21 cellular contexts compared by ENCODE assay signal in genomic region chr20:32454164-32455145, GRCh38.
DNase-seq lines count a peak whose midpoint lies in the region; ATAC-seq, FAIRE-seq and TF ChIP-seq lines count a peak whose summit lies in the region.
"Had no signal": no experiment of that assay in that cellular context is flagged by ENCODE, and none has a peak within 500 bp of the region (broad histone marks: within the 10 kb centered on the region; RNA-seq: fewer than 3 reads in every experiment).

No MANE protein-coding gene starts in this region.

- peaks cover 18 to 41% of the 10 kb centered on the region in 2 donors for H3K4me1 ChIP-seq in kidney (ENCODE audit: control insufficient read depth in 1 of 2, insufficient read depth in 1 of 2, low read depth in 1 of 2, low read length in 2 of 2)

- ATAC-seq in T-helper 17 cell (no peak), HG02970 (IDR thresholded peaks at IDR 0.05; ENCODE audit: low FRiP score, unreplicated experiment) (no peak)
- ATAC-seq: left colon, PC-3 had no signal

- POLR2A ChIA-PET in activated CD4-positive, alpha-beta memory T cell treated with anti-CD3 and anti-CD28 coated beads for 36 hours (lab: Charles Lee): interaction anchor here (1.1 kb wide), 1 partner anchor 10 kb away, joined by 3 read pairs; no protein-coding TSS in a partner anchor
- POLR2A ChIA-PET in activated CD4-positive, alpha-beta memory T cell treated with anti-CD3 and anti-CD28 coated beads, Interleukin-2, amount 10 ng/mL, durations not matched to agents 7 days and 5 days (lab: Charles Lee): interaction anchor here (1.1 kb wide), 1 partner anchor 13 kb away, joined by 3 read pairs; no protein-coding TSS in a partner anchor

- H3K9me3 Mint-ChIP-seq in activated CD4-positive, alpha-beta memory T cell treated with anti-CD3 and anti-CD28 coated beads for 36 hours: no peaks in the 10 kb centered on the region
- no peaks in the 10 kb centered on the region for H3K9me3 Mint-ChIP-seq in activated CD4-positive, alpha-beta memory T cell treated with anti-CD3 and anti-CD28 coated beads, Interleukin-2, amount 10 ng/mL, durations not matched to agents 7 days and 5 days

- no peak for TF ChIP-seq CTCF in kidney (IDR thresholded peaks at IDR 0.05; ENCODE audit: borderline replicate concordance, extremely low read depth, insufficient read depth)

- intact Hi-C loops in activated CD4-positive, alpha-beta memory T cell treated with anti-CD3 and anti-CD28 coated beads for 36 hours (cut with micrococcal nuclease): no loop called here
- intact Hi-C loops in kidney (cut with DNase I) (no loop called here), posterior vena cava (cut with DNase I) (no loop called here)

- peaks cover 27 to 35% of the 10 kb centered on the region in 2 donors for H3K36me3 ChIP-seq in kidney (ENCODE audit: control insufficient read depth in 1 of 2, insufficient read depth in 2 of 2, low read length in 2 of 2)

- H3K9me3 ChIP-seq in T-helper 17 cell (ENCODE audit: control insufficient read depth, low read length, poor library complexity, severe bottlenecking): no peaks in the 10 kb centered on the region
- H3K9me3 ChIP-seq in kidney (ENCODE audit: control insufficient read depth in 1 of 2, low read length in 2 of 2): no peaks in the 10 kb centered on the region
- H3K9me3 ChIP-seq: prostate gland, transverse colon had no signal

- no peaks in the 10 kb centered on the region for H3K36me3 Mint-ChIP-seq in activated CD4-positive, alpha-beta memory T cell treated with anti-CD3 and anti-CD28 coated beads for 36 hours
- no peaks in the 10 kb centered on the region for H3K36me3 Mint-ChIP-seq in activated CD4-positive, alpha-beta memory T cell treated with anti-CD3 and anti-CD28 coated beads, Interleukin-2, amount 10 ng/mL, durations not matched to agents 7 days and 5 days (ENCODE audit: low read depth)
- peaks cover 2% of the 10 kb centered on the region for H3K36me3 Mint-ChIP-seq in T-helper 17 cell (ENCODE audit: low read depth)

- H3K27ac Mint-ChIP-seq in activated CD4-positive, alpha-beta memory T cell treated with anti-CD3 and anti-CD28 coated beads for 36 hours: peak overlapping the region; percentile 29
- no peak overlapping the region for H3K27ac Mint-ChIP-seq in activated CD4-positive, alpha-beta memory T cell treated with anti-CD3 and anti-CD28 coated beads, Interleukin-2, amount 10 ng/mL, durations not matched to agents 7 days and 5 days
- no peak overlapping the region for H3K27ac Mint-ChIP-seq in T-helper 17 cell

- H3K27ac ChIP-seq in kidney (ENCODE audit: low read depth in 2 of 2, low read length in 2 of 2): no peak overlapping the region
- H3K27ac ChIP-seq: prostate gland, transverse colon had no signal

- H3K4me3 Mint-ChIP-seq in activated CD4-positive, alpha-beta memory T cell treated with anti-CD3 and anti-CD28 coated beads for 36 hours: no peak overlapping the region
- no peak overlapping the region for H3K4me3 Mint-ChIP-seq in activated CD4-positive, alpha-beta memory T cell treated with anti-CD3 and anti-CD28 coated beads, Interleukin-2, amount 10 ng/mL, durations not matched to agents 7 days and 5 days
- H3K4me3 Mint-ChIP-seq in T-helper 17 cell: peak overlapping the region; percentile 55
- H3K4me3 Mint-ChIP-seq: CD14-positive monocyte had no signal

- no peak for FAIRE-seq in kidney (lab: Jason Lieb, UNC)

- no peak for DNase-seq in activated CD4-positive, alpha-beta memory T cell treated with anti-CD3 and anti-CD28 coated beads for 36 hours
- DNase-seq in activated CD4-positive, alpha-beta memory T cell treated with anti-CD3 and anti-CD28 coated beads, Interleukin-2, amount 10 ng/mL, durations not matched to agents 7 days and 5 days: no peak
- DNase-seq in T-helper 17 cell (no peak), kidney (peak; percentile 56), posterior vena cava (ENCODE audit: low spot score) (peak; percentile 75), AG08396 (ENCODE audit: low spot score) (no peak)
- DNase-seq in stimulated activated CD4-positive, alpha-beta T cell treated with anti-CD3 and anti-CD28 coated beads, Interleukin-2, amount 100 ng/mL, for 48 hours: no peak
- DNase-seq: 8988T; activated CD4-positive, alpha-beta T cell treated with anti-CD3 and anti-CD28 coated beads for 48 hours; activated T-cell treated with anti-CD3 and anti-CD28 coated beads for 4 hours; DND-41; left colon; NCI-H1092 treated with DMSO at 0.1 percent for 48 hours; NCI-H2107; NCI-H69; PC-3; transverse colon had no signal

- peaks cover 3% of the 10 kb centered on the region for H3K4me1 Mint-ChIP-seq in activated CD4-positive, alpha-beta memory T cell treated with anti-CD3 and anti-CD28 coated beads for 36 hours (ENCODE audit: low read depth)
- no peaks in the 10 kb centered on the region for H3K4me1 Mint-ChIP-seq in activated CD4-positive, alpha-beta memory T cell treated with anti-CD3 and anti-CD28 coated beads, Interleukin-2, amount 10 ng/mL, durations not matched to agents 7 days and 5 days
- peaks cover 14% of the 10 kb centered on the region for H3K4me1 Mint-ChIP-seq in T-helper 17 cell

- no peak overlapping the region for H3K4me3 ChIP-seq in kidney (ENCODE audit: low read length in 2 of 2)
- H3K4me3 ChIP-seq: prostate gland, smooth muscle cell, transverse colon had no signal

- H3K27me3 Mint-ChIP-seq in activated CD4-positive, alpha-beta memory T cell treated with anti-CD3 and anti-CD28 coated beads for 36 hours: no peaks in the 10 kb centered on the region
- no peaks in the 10 kb centered on the region for H3K27me3 Mint-ChIP-seq in activated CD4-positive, alpha-beta memory T cell treated with anti-CD3 and anti-CD28 coated beads, Interleukin-2, amount 10 ng/mL, durations not matched to agents 7 days and 5 days
- H3K27me3 Mint-ChIP-seq in T-helper 17 cell: no peaks in the 10 kb centered on the region

- no peak overlapping the region for H3K9ac ChIP-seq in kidney (ENCODE audit: low read length in 2 of 2)

- CTCF ChIA-PET in activated CD4-positive, alpha-beta memory T cell treated with anti-CD3 and anti-CD28 coated beads for 36 hours (lab: Charles Lee): interaction anchor here (0.6 kb wide), 1 partner anchor 15 kb away, joined by 3 read pairs; no protein-coding TSS in a partner anchor
- CTCF ChIA-PET in activated CD4-positive, alpha-beta memory T cell treated with anti-CD3 and anti-CD28 coated beads, Interleukin-2, amount 10 ng/mL, durations not matched to agents 7 days and 5 days (lab: Charles Lee): no interaction called here

Comparison
In these comparisons a context has a peak if more than half of its experiments do, and no peak if none do; other contexts are left out.
1. DNase-seq: peak in kidney (single experiment) and posterior vena cava (single experiment); none in activated CD4-positive, alpha-beta memory T cell treated with anti-CD3 and anti-CD28 coated beads for 36 hours (single experiment), activated CD4-positive, alpha-beta memory T cell treated with anti-CD3 and anti-CD28 coated beads, Interleukin-2, amount 10 ng/mL, durations not matched to agents 7 days and 5 days (single experiment), T-helper 17 cell (0 of 3), stimulated activated CD4-positive, alpha-beta T cell treated with anti-CD3 and anti-CD28 coated beads, Interleukin-2, amount 100 ng/mL, for 48 hours (0 of 2) and AG08396 (single experiment).